1 cellular context compared by ENCODE assay signal in the genomic region with DNA sequence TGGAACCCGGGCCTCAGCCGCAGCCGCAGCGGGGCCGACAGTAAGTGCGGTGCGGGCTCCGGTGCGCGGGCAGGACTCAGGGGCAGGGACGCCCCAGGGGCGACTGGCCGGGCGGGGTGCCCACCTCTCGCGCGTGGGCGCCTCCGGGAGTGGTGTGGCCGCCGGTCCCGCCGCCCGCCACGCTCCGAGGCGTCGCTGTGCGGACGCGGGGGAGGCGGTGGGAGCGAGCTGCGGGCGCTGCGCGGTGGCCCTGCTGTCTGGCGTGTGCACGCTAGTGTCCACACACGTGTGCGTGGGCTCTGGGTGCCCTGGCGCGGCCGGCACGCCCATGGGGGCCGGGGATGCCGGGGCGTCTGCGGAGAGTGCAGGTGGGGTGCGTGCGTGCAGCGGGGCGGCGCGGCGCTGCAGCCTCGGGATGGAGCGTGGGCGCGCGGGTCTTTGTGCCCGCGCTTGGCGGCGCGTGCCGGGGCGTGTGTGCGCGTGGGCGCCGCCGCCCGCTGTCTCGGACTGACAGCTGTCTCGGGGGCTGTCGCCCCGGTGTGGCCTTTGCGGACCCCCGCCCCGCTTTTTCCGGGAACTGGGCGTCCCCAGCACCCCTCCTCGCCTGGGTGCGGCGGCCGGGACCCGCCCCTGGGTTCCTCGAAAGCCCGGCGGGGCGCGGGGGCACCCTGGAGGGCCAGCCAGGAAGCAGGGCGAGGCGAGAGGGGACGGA.
A peak's percentile ranks its signal among the peaks of the same experiment; 100 is the strongest.
TF ChIP-seq lines count a peak whose summit lies in the region.

No MANE protein-coding gene starts in this region.

TF ChIP-seq in GM12878, 131 proteins besides CTCF, POLR2A, EP300 and RAD21:
- TF ChIP-seq ZNF274 (IDR thresholded peaks at IDR 0.05; ENCODE audit: insufficient read depth, insufficient read length) (no peak), ETV6 (conservative IDR thresholded peaks at IDR 0.05 in 1 of 2, IDR thresholded peaks at IDR 0.05 in 1 of 2; ENCODE audit: borderline replicate concordance in 1 of 2, low read depth in 1 of 2) (no peak), ZNF207 (IDR thresholded peaks at IDR 0.05; ENCODE audit: borderline replicate concordance) (no peak), PBX3 (IDR thresholded peaks at IDR 0.05; ENCODE audit: insufficient replicate concordance, low read depth, low read length) (no peak), RFX5 (IDR thresholded peaks at IDR 0.05; ENCODE audit: low read depth, low read length) (no peak), SUPT20H (IDR thresholded peaks at IDR 0.05; ENCODE audit: borderline replicate concordance, control insufficient read depth, low read depth, low read length) (no peak), DPF2 (IDR thresholded peaks at IDR 0.05) (0 out of 2 replicates have a peak, but pooled peaks have one; percentile 39), MYB (IDR thresholded peaks at IDR 0.05; ENCODE audit: borderline replicate concordance, low read depth, low read length) (no peak), POU2F2 (IDR thresholded peaks at IDR 0.05; ENCODE audit: borderline replicate concordance, low read depth, low read length) (no peak), IKZF2 (IDR thresholded peaks at IDR 0.05) (no peak), EGR1 (IDR thresholded peaks at IDR 0.05; ENCODE audit: borderline replicate concordance in 1 of 2, low read depth in 2 of 2, low read length in 2 of 2) (0 out of 3 replicates have a peak, but pooled peaks of 1 of the 2 experiments have one; percentile 31), CREM (IDR thresholded peaks at IDR 0.05; ENCODE audit: low read depth) (no peak), ZSCAN29 (IDR thresholded peaks at IDR 0.05) (no peak), HDAC6 (IDR thresholded peaks at IDR 0.05; ENCODE audit: unreplicated experiment) (peak; percentile 63), NFIC (IDR thresholded peaks at IDR 0.05; ENCODE audit: low read depth, low read length) (no peak), HDGF (IDR thresholded peaks at IDR 0.05) (no peak), ATF7 (IDR thresholded peaks at IDR 0.05; ENCODE audit: low read depth) (no peak), POLR2AphosphoS2 (IDR thresholded peaks at IDR 0.05; ENCODE audit: low read depth, low read length) (no peak), PAX5 (IDR thresholded peaks at IDR 0.05; ENCODE audit: borderline replicate concordance, low read depth, low read length) (no peak), CEBPB (IDR thresholded peaks at IDR 0.05; ENCODE audit: borderline replicate concordance in 1 of 2, low read depth in 2 of 2, low read length in 2 of 2) (no peak), ZBED1 (IDR thresholded peaks at IDR 0.05; ENCODE audit: borderline replicate concordance) (no peak), YY1 (IDR thresholded peaks at IDR 0.05; ENCODE audit: low read depth, low read length) (no peak), SUZ12 (IDR thresholded peaks at IDR 0.05; ENCODE audit: unreplicated experiment) (peak; percentile 44), FOS (IDR thresholded peaks at IDR 0.05; ENCODE audit: borderline replicate concordance, extremely low read depth, insufficient read length) (no peak), BHLHE40 (IDR thresholded peaks at IDR 0.05; ENCODE audit: borderline replicate concordance in 1 of 2, low read depth in 2 of 2, low read length in 1 of 2) (peak in 1 of 2 experiments; percentile 78; a peak in 2 of 4 replicates), PKNOX1 (IDR thresholded peaks at IDR 0.05) (no peak), SRF (IDR thresholded peaks at IDR 0.05; ENCODE audit: low read depth in 2 of 2, low read length in 2 of 2) (no peak), NR2C1 (IDR thresholded peaks at IDR 0.05) (no peak)
- TF ChIP-seq, protein P1, sequence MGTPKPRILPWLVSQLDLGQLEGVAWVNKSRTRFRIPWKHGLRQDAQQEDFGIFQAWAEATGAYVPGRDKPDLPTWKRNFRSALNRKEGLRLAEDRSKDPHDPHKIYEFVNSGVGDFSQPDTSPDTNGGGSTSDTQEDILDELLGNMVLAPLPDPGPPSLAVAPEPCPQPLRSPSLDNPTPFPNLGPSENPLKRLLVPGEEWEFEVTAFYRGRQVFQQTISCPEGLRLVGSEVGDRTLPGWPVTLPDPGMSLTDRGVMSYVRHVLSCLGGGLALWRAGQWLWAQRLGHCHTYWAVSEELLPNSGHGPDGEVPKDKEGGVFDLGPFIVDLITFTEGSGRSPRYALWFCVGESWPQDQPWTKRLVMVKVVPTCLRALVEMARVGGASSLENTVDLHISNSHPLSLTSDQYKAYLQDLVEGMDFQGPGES (IDR thresholded peaks at IDR 0.05): no peak
- TF ChIP-seq, protein P2, sequence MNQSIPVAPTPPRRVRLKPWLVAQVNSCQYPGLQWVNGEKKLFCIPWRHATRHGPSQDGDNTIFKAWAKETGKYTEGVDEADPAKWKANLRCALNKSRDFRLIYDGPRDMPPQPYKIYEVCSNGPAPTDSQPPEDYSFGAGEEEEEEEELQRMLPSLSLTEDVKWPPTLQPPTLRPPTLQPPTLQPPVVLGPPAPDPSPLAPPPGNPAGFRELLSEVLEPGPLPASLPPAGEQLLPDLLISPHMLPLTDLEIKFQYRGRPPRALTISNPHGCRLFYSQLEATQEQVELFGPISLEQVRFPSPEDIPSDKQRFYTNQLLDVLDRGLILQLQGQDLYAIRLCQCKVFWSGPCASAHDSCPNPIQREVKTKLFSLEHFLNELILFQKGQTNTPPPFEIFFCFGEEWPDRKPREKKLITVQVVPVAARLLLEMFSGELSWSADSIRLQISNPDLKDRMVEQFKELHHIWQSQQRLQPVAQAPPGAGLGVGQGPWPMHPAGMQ (IDR thresholded peaks at IDR 0.05; ENCODE audit: borderline replicate concordance): no peak
- TF ChIP-seq, protein P3, sequence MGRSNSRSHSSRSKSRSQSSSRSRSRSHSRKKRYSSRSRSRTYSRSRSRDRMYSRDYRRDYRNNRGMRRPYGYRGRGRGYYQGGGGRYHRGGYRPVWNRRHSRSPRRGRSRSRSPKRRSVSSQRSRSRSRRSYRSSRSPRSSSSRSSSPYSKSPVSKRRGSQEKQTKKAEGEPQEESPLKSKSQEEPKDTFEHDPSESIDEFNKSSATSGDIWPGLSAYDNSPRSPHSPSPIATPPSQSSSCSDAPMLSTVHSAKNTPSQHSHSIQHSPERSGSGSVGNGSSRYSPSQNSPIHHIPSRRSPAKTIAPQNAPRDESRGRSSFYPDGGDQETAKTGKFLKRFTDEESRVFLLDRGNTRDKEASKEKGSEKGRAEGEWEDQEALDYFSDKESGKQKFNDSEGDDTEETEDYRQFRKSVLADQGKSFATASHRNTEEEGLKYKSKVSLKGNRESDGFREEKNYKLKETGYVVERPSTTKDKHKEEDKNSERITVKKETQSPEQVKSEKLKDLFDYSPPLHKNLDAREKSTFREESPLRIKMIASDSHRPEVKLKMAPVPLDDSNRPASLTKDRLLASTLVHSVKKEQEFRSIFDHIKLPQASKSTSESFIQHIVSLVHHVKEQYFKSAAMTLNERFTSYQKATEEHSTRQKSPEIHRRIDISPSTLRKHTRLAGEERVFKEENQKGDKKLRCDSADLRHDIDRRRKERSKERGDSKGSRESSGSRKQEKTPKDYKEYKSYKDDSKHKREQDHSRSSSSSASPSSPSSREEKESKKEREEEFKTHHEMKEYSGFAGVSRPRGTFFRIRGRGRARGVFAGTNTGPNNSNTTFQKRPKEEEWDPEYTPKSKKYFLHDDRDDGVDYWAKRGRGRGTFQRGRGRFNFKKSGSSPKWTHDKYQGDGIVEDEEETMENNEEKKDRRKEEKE (IDR thresholded peaks at IDR 0.05): no peak
TF ChIP-seq in GM12878: peak in this region for 5.
